ENCODE assay signal across 13 cellular contexts in the genomic region with DNA sequence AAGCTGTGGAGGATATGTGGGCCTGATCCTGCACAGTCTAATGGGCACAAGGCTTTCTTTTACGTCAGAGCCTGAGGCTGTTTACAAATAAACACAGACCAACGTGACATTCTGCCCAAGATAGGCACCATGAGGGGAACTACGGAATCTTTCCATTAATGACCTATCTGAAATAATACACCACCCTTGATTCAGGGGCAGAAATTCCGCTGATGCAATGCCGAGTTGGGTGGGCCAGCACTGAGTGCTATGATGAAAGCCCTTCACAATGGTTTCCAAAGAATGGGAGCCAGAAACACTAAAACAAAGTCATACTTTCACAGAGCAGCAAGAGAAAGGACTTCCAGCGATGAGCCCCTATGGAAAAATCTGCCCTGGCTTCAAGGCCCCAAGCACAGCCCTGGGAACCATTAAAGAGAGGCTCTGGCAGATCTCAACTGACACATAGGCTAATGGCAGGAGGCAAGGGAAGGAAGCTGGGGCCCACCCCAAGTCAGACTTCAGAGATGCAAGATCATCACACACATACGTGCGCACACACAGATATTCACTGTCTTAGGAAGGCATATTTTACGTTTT.
DNase-seq lines count a peak whose midpoint lies in the region; ATAC-seq and TF ChIP-seq lines count a peak whose summit lies in the region.
"Had no signal": no experiment of that assay in that cellular context is flagged by ENCODE, and none has a peak within 500 bp of the region (broad histone marks: within the 10 kb centered on the region; RNA-seq: fewer than 3 reads in every experiment).

No MANE protein-coding gene starts in this region.

- no peaks in the 10 kb centered on the region for H3K36me3 ChIP-seq in GM23338 (ENCODE audit: insufficient read depth)
- no peaks in the 10 kb centered on the region for H3K36me3 ChIP-seq in SJSA1
- H3K36me3 ChIP-seq in hepatocyte (replicated peaks; ENCODE audit: insufficient read depth, low read depth): no peaks in the 10 kb centered on the region
- H3K36me3 ChIP-seq in vagina: no peaks in the 10 kb centered on the region

- H3K36me3 Mint-ChIP-seq in GM23338 (ENCODE audit: low read depth) (no peaks in the 10 kb centered on the region), type B pancreatic cell (no peaks in the 10 kb centered on the region)
- H3K36me3 Mint-ChIP-seq: CD4-positive, alpha-beta memory T cell had no signal

- H4K20me1 ChIP-seq in GM23338 (replicated peaks; ENCODE audit: insufficient read depth) (no peaks in the 10 kb centered on the region), hepatocyte (ENCODE audit: insufficient read depth, poor library complexity, severe bottlenecking) (no peaks in the 10 kb centered on the region)

- H3K4me1 Mint-ChIP-seq in GM23338 (no peaks in the 10 kb centered on the region), type B pancreatic cell (ENCODE audit: unreplicated experiment) (peaks cover 11% of the 10 kb centered on the region)
- H3K4me1 Mint-ChIP-seq: B cell; CD4-positive, alpha-beta memory T cell had no signal

- H2AFZ ChIP-seq in GM23338 (peak overlapping the region; percentile 75; the same call in 1 of the 2 replicates), hepatocyte (no peak overlapping the region)

- DNase-seq in GM23338 (ENCODE audit: low spot score): no peak
- peak; percentile 72 to 79 for DNase-seq in SJSA1 (ENCODE audit: low read depth in 1 of 2, low spot score in 2 of 2)
- peak; percentile 25 for DNase-seq in hepatocyte (ENCODE audit: low spot score)
- DNase-seq in type B pancreatic cell (ENCODE audit: extremely low spot score, unreplicated experiment): no peak
- DNase-seq in GM13976 (ENCODE audit: low spot score): no peak
- DNase-seq in vagina (ENCODE audit: extremely low spot score in 2 of 2): no peak
- DNase-seq in NCI-H2029 treated with DMSO at 0.1 percent for 48 hours (lab: John Stamatoyannopoulos, UW): no peak
- DNase-seq: ACHN; C1 segment of cervical spinal cord; CD4-positive, alpha-beta memory T cell; DMS79 had no signal

- no peaks in the 10 kb centered on the region for H3F3A ChIP-seq in GM23338 (replicated peaks; ENCODE audit: low read depth)

- no peak for TF ChIP-seq POLR2A in vagina (IDR thresholded peaks at IDR 0.05)

- H3K9me3 Mint-ChIP-seq in GM23338 (no peaks in the 10 kb centered on the region), type B pancreatic cell (no peaks in the 10 kb centered on the region)
- H3K9me3 Mint-ChIP-seq: CD4-positive, alpha-beta memory T cell had no signal

- no peaks in the 10 kb centered on the region for H3K4me1 ChIP-seq in GM23338 (ENCODE audit: insufficient read depth)
- peaks cover 22% of the 10 kb centered on the region for H3K4me1 ChIP-seq in SJSA1 (replicated peaks)
- peaks cover 2% of the 10 kb centered on the region for H3K4me1 ChIP-seq in hepatocyte (ENCODE audit: insufficient read depth)
- H3K4me1 ChIP-seq in vagina: no peaks in the 10 kb centered on the region

- H3K9me3 ChIP-seq in SJSA1 (replicated peaks) (no peaks in the 10 kb centered on the region), hepatocyte (ENCODE audit: low read depth) (no peaks in the 10 kb centered on the region), vagina (no peaks in the 10 kb centered on the region)

- intact Hi-C loops in vagina (cut with DNase I): no loop called here

- no peak overlapping the region for H3K27ac ChIP-seq in GM23338 (ENCODE audit: low read depth)
- H3K27ac ChIP-seq in SJSA1: peak overlapping the region; percentile 60
- peak overlapping the region; percentile 48 for H3K27ac ChIP-seq in hepatocyte
- H3K27ac ChIP-seq in vagina: no peak overlapping the region

- H3K4me3 Mint-ChIP-seq in GM23338 (no peak overlapping the region), type B pancreatic cell (peak overlapping the region; percentile 37)
- H3K4me3 Mint-ChIP-seq: B cell; CD4-positive, alpha-beta memory T cell had no signal

- TF ChIP-seq CTCF in GM23338 (conservative IDR thresholded peaks at IDR 0.05; ENCODE audit: low read depth in 2 of 2): no peak
- TF ChIP-seq CTCF in hepatocyte (IDR thresholded peaks at IDR 0.05; ENCODE audit: poor library complexity): no peak
- no peak for TF ChIP-seq CTCF in type B pancreatic cell (conservative IDR thresholded peaks at IDR 0.05)
- TF ChIP-seq CTCF in GM13976 (IDR thresholded peaks at IDR 0.05; ENCODE audit: borderline replicate concordance, control extremely low read depth, extremely low read depth, insufficient read depth, missing control alignments): no peak
- no peak for TF ChIP-seq CTCF in vagina (IDR thresholded peaks at IDR 0.05)

- 59% methylated on average over 9 of the region's 9 CpGs for WGBS in hepatocyte (ENCODE audit: low lambda C conversion rate, missing lambda C conversion rate)

- in situ Hi-C loops in GM13976 (cut with MboI; ENCODE audit: low sequenced_read_pairs, unreplicated experiment): no loop called here

- no peaks in the 10 kb centered on the region; the same call in 1 of the 2 replicates for H3K9me2 ChIP-seq in GM23338 (ENCODE audit: insufficient read depth)
- H3K9me2 ChIP-seq in hepatocyte (replicated peaks; ENCODE audit: insufficient read depth): no peaks in the 10 kb centered on the region

- H3K27me3 ChIP-seq in GM23338 (ENCODE audit: insufficient read depth) (no peaks in the 10 kb centered on the region), SJSA1 (replicated peaks) (no peaks in the 10 kb centered on the region), hepatocyte (no peaks in the 10 kb centered on the region), vagina (no peaks in the 10 kb centered on the region)

- H3K27me3 Mint-ChIP-seq in GM23338 (ENCODE audit: insufficient read depth, low read depth, poor library complexity): no peaks in the 10 kb centered on the region
- peaks cover 12% of the 10 kb centered on the region for H3K27me3 Mint-ChIP-seq in type B pancreatic cell
- H3K27me3 Mint-ChIP-seq: B cell had no signal

- H3K27ac Mint-ChIP-seq in GM23338 (no peak overlapping the region), type B pancreatic cell (no peak overlapping the region)
- H3K27ac Mint-ChIP-seq: B cell; CD4-positive, alpha-beta memory T cell had no signal

- no peak for ATAC-seq in GM23338
- ATAC-seq: HCT116 had no signal

- H3K79me2 ChIP-seq in GM23338 (replicated peaks; ENCODE audit: insufficient read depth) (no peaks in the 10 kb centered on the region), hepatocyte (no peaks in the 10 kb centered on the region)

- no peak overlapping the region for H3K4me2 ChIP-seq in GM23338
- no peak overlapping the region for H3K4me2 ChIP-seq in hepatocyte

- H3K4me3 ChIP-seq in GM23338: no peak overlapping the region
- no peak overlapping the region for H3K4me3 ChIP-seq in SJSA1
- no peak overlapping the region for H3K4me3 ChIP-seq in hepatocyte
- H3K4me3 ChIP-seq in vagina: no peak overlapping the region

TF ChIP-seq in GM23338, 12 proteins besides CTCF, POLR2A, EP300 and RAD21 (continues in another document):
- TF ChIP-seq ZNF114 (CRISPR knock-in tag; IDR thresholded peaks at IDR 0.05): no peak
- TF ChIP-seq, protein P1, sequence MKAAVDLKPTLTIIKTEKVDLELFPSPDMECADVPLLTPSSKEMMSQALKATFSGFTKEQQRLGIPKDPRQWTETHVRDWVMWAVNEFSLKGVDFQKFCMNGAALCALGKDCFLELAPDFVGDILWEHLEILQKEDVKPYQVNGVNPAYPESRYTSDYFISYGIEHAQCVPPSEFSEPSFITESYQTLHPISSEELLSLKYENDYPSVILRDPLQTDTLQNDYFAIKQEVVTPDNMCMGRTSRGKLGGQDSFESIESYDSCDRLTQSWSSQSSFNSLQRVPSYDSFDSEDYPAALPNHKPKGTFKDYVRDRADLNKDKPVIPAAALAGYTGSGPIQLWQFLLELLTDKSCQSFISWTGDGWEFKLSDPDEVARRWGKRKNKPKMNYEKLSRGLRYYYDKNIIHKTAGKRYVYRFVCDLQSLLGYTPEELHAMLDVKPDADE (IDR thresholded peaks at IDR 0.05): no peak
- no peak for TF ChIP-seq EZH2phosphoT487 (IDR thresholded peaks at IDR 0.05; ENCODE audit: unreplicated experiment)
- no peak for TF ChIP-seq POLR2AphosphoS5 (IDR thresholded peaks at IDR 0.05; ENCODE audit: low read depth)
- TF ChIP-seq JUNB (IDR thresholded peaks at IDR 0.05; ENCODE audit: unreplicated experiment): no peak
- no peak for TF ChIP-seq STAT1 (IDR thresholded peaks at IDR 0.05; ENCODE audit: unreplicated experiment)

Comparison
In these comparisons a context has a peak if more than half of its experiments do, and no peak if none do; other contexts are left out.
1. DNase-seq: peak in SJSA1 (2 of 2) and hepatocyte (single experiment); none in GM23338 (single experiment), type B pancreatic cell (single experiment), GM13976 (single experiment), vagina (0 of 2) and NCI-H2029 treated with DMSO at 0.1 percent for 48 hours (single experiment).
2. H3K27ac ChIP-seq: peak in SJSA1 (single experiment) and hepatocyte (single experiment); none in GM23338 (single experiment) and vagina (single experiment).